8 cellular contexts compared by ENCODE assay signal in the genomic region with DNA sequence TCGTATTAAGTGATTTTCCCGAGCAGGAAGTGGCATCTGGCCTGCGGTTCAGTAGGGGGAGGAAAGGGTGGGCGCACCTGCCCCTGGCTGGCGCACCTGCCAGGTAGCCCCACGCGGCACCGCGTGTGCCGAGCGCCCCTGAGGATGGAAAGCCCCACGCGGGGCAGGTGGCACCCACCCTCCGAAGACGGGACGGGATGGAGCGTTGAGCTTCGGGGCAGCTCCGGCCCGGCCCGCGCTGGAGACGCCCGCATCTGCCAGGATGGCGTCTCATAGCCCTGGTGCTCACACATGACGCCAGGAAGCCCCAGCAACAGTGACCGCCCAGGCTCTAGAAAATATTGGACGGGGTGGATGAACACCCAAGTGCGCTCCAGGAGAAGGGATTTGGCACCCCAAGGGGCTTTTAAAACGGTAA. TPM values are rescaled to one million over a fixed set of nuclear protein-coding genes. Genes with fewer than 3 reads are reported as not detected.
DNase-seq lines count a peak whose midpoint lies in the region; ATAC-seq and TF ChIP-seq lines count a peak whose summit lies in the region.

No MANE protein-coding gene starts in this region.

- peak overlapping the region; percentile 56 for H3K4me3 ChIP-seq in WERI-Rb-1 (ENCODE audit: low read depth, low read length)
- peak overlapping the region; percentile 37 to 55 for H3K4me3 ChIP-seq in foreskin fibroblast (ENCODE audit: low read depth in 1 of 2, low read length in 2 of 2)

- H3K36me3 ChIP-seq in WERI-Rb-1 = peaks cover 5% of the 10 kb centered on the region; the same call in 1 of the 2 replicates

- no peak for TF ChIP-seq CTCF in WERI-Rb-1 (IDR thresholded peaks at IDR 0.05; ENCODE audit: low read depth, low read length)
- no peak for TF ChIP-seq CTCF in foreskin fibroblast (IDR thresholded peaks at IDR 0.05; ENCODE audit: low read depth, low read length)

- ATAC-seq in sciatic nerve (peak; percentile 10), GM21619 (IDR thresholded peaks at IDR 0.05; ENCODE audit: unreplicated experiment) (no peak), GM19351 (IDR thresholded peaks at IDR 0.05; ENCODE audit: unreplicated experiment) (no peak), GM21723 (IDR thresholded peaks at IDR 0.05; ENCODE audit: unreplicated experiment) (no peak)

- peak overlapping the region; percentile 92 for H3K27ac ChIP-seq in WERI-Rb-1

- no peaks in the 10 kb centered on the region for H3K9me3 ChIP-seq in WERI-Rb-1 (ENCODE audit: severe bottlenecking)

- intact Hi-C loops in sciatic nerve (cut with DNase I) = no loop called here

- DNase-seq in NCI-H1417 (lab: John Stamatoyannopoulos, UW) = peak in 2 of 3 experiments; percentile 64 to 70
- no peak for DNase-seq in NCI-H1417 treated with DMSO at 0.1 percent for 48 hours (lab: John Stamatoyannopoulos, UW)
- no peak for DNase-seq in WERI-Rb-1
- DNase-seq in foreskin fibroblast = peak in 1 of 2 donors; percentile 41
- peak; percentile 73 for DNase-seq in sciatic nerve (ENCODE audit: low spot score)

- no peaks in the 10 kb centered on the region for H3K27me3 ChIP-seq in WERI-Rb-1 (ENCODE audit: insufficient read depth, low read depth, severe bottlenecking)

RNA-seq across cellular contexts. Expression of a gene that starts 2.5 kb away (rescaled TPM):
- total RNA-seq in sciatic nerve = 80.3 TPM

Comparison
In these comparisons a context has a peak if more than half of its experiments do, and no peak if none do; other contexts are left out.
1. DNase-seq: peak in NCI-H1417 (2 of 3) and sciatic nerve (single experiment); none in NCI-H1417 treated with DMSO at 0.1 percent for 48 hours (single experiment) and WERI-Rb-1 (single experiment).